Comparison of ENCODE assay signal across 16 cellular contexts in the genomic region with DNA sequence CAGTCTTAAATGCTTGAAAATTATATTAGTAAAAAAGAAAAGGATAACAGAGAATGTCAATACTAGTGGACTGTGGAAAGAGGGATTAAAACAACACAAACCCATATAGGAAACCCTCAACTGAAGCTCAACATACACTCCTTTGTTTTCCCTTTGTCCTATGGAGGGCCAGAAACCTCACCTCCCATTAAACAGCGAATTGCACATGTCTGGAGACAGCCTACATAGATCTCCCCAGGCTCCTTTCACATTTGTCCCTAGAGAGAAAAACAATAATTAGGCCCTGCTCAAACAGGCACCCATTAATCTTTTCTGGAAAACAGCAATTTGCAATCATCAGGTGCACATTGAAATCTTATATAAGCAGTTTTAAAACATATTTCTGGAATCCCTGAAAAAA.
DNase-seq lines count a peak whose midpoint lies in the region; TF ChIP-seq lines count a peak whose summit lies in the region.
"Had no signal": no experiment of that assay in that cellular context is flagged by ENCODE, and none has a peak within 500 bp of the region (broad histone marks: within the 10 kb centered on the region; RNA-seq: fewer than 3 reads in every experiment).

No MANE protein-coding gene starts in this region.

- H3K9me2 ChIP-seq in DOHH2 (replicated peaks; ENCODE audit: control insufficient read depth, low read length): no peaks in the 10 kb centered on the region

- H3F3A ChIP-seq in DOHH2 (ENCODE audit: control insufficient read depth, insufficient read depth): no peaks in the 10 kb centered on the region

- DNase-seq in NCI-H69 (lab: John Stamatoyannopoulos, UW): peak; percentile 83
- no peak for DNase-seq in hepatic stellate cell (ENCODE audit: low spot score)
- no peak for DNase-seq in activated T-cell treated with anti-CD3 and anti-CD28 coated beads for 4 hours
- DNase-seq in mucosa of gallbladder (ENCODE audit: low spot score): no peak
- DNase-seq in NCI-H2227 treated with DMSO at 0.1 percent for 48 hours (lab: John Stamatoyannopoulos, UW): no peak
- DNase-seq: CD4-positive, CD25-positive, alpha-beta regulatory T cell; KBM-7; MV-4-11; NCI-H1694; NCI-H524; OCI-M1; RPMI8226; SW 1271 had no signal

- H3K27me3 ChIP-seq in DOHH2 (ENCODE audit: control insufficient read depth, low read length) (no peaks in the 10 kb centered on the region), HUES6 (ENCODE audit: control insufficient read depth, insufficient read depth, low read length) (no peaks in the 10 kb centered on the region), iPS-20b (ENCODE audit: insufficient read depth, low read length) (no peaks in the 10 kb centered on the region)

- H3K79me2 ChIP-seq in DOHH2 (ENCODE audit: control insufficient read depth, low read length): no peaks in the 10 kb centered on the region

- H3K9ac ChIP-seq in HUES6 (ENCODE audit: low read length) (no peak overlapping the region), iPS-20b (ENCODE audit: low read depth, low read length) (peak overlapping the region; percentile 33; the same call in 1 of the 2 replicates)

- no peak overlapping the region for H3K4me3 ChIP-seq in DOHH2 (ENCODE audit: low read length)
- no peak overlapping the region for H3K4me3 ChIP-seq in HUES6 (ENCODE audit: low read depth, low read length)
- H3K4me3 ChIP-seq in iPS-20b (ENCODE audit: low read length): no peak overlapping the region

- H3K4me1 ChIP-seq in DOHH2 (ENCODE audit: control insufficient read depth, low read length): peaks cover 30% of the 10 kb centered on the region
- H3K4me1 ChIP-seq in HUES6 (ENCODE audit: control insufficient read depth, insufficient read depth, low read length): peaks cover 35% of the 10 kb centered on the region
- peaks cover 31% of the 10 kb centered on the region for H3K4me1 ChIP-seq in iPS-20b (ENCODE audit: insufficient read depth, low read length)

- no peaks in the 10 kb centered on the region for H3K9me3 ChIP-seq in DOHH2 (ENCODE audit: control insufficient read depth, insufficient read depth, low read length)
- H3K9me3 ChIP-seq in HUES6 (ENCODE audit: control insufficient read depth, insufficient read depth, low read depth, low read length): no peaks in the 10 kb centered on the region
- no peaks in the 10 kb centered on the region for H3K9me3 ChIP-seq in iPS-20b (ENCODE audit: insufficient read depth, low read depth, low read length)

- H3K4me2 ChIP-seq in DOHH2 (ENCODE audit: low read length): peak overlapping the region; percentile 44; the same call in 1 of the 2 replicates

- H3K27ac ChIP-seq in DOHH2 (ENCODE audit: low read depth, low read length) (no peak overlapping the region), HUES6 (ENCODE audit: low read depth, low read length) (peak overlapping the region; percentile 57), iPS-20b (ENCODE audit: low read length) (no peak overlapping the region)

- H4K20me1 ChIP-seq in DOHH2 (ENCODE audit: control insufficient read depth, insufficient read depth, low read depth, low read length): no peaks in the 10 kb centered on the region

- H3K36me3 ChIP-seq in DOHH2 (ENCODE audit: control insufficient read depth, low read length): no peaks in the 10 kb centered on the region
- no peaks in the 10 kb centered on the region for H3K36me3 ChIP-seq in HUES6 (ENCODE audit: control insufficient read depth, insufficient read depth, low read length)
- no peaks in the 10 kb centered on the region for H3K36me3 ChIP-seq in iPS-20b (ENCODE audit: insufficient read depth, low read depth, low read length)

- no peak for TF ChIP-seq CTCF in DOHH2 (IDR thresholded peaks at IDR 0.05; ENCODE audit: low read depth, low read length, poor library complexity, severe bottlenecking)
